Comparison of ENCODE assay signal across 13 cellular contexts in the genomic region with DNA sequence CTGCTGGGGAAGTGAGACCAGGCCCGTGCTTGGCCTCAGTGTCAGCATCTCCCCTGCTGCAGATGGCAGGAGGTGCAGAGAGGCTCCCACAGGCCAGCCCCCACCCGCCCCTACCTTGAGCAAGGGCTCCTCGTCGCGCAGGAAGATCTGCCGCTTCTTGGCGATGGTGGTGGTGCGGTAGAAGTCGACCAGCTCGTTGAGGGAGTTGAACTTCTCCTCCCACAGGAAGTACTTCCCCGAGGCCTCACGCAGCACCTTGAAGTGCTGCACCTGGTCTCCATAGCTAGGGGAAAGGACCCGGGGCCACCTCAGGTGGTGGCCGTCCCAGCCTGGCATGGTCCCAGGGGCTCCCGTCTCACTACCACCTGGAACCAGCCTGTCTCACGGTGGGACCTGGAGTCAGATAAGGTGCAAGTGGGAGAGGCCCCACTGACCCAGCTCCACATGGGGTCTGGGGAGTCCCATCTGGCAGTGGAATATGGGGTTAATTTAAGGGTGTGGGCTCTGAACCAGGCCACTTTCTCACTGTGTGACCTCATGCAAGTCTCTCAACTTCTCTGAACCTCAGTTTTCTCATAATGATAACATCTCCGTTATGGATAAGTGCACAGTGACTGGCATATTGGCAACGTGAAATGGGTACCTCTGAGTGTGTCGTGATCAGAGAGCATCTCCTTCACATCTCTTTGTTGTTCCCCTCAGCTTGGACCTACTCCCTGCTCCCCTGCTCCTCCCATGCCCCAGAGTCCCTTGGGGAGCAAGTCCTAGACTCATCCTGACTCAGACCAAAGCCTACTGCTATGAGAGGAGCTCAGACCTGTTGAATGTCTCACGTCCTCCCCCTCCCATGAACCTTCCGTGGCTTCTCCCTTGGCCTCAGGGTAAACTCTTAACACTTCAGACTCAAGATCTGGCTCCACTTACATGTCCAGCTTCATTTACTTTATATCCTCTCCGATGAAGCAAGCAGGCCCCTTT. TPM values are rescaled to one million over a fixed set of nuclear protein-coding genes. Genes with fewer than 3 reads are reported as not detected.
DNase-seq lines count a peak whose midpoint lies in the region; ATAC-seq and TF ChIP-seq lines count a peak whose summit lies in the region.
"Had no signal": no experiment of that assay in that cellular context is flagged by ENCODE, and none has a peak within 500 bp of the region (broad histone marks: within the 10 kb centered on the region; RNA-seq: fewer than 3 reads in every experiment).

No MANE protein-coding gene starts in this region.

- CTCF ChIA-PET in HEK293T (lab: Yijun Ruan, JAX) = no interaction called here

- no peaks in the 10 kb centered on the region for H3K9me3 Mint-ChIP-seq in T-helper 2 cell treated with Interferon-gamma antibody and Interleukin-4, amounts not matched to agents 5 μg/mL and 100 μg/mL, for 36 hours

- peak overlapping the region; percentile 62 for H3K27ac Mint-ChIP-seq in T-helper 2 cell treated with Interferon-gamma antibody and Interleukin-4, amounts not matched to agents 5 μg/mL and 100 μg/mL, for 36 hours
- H3K27ac Mint-ChIP-seq in T-helper 17 cell = peak overlapping the region; percentile 86

- ATAC-seq in T-helper 17 cell = peak; percentile 41

- no peak overlapping the region for H3K4me3 Mint-ChIP-seq in T-helper 2 cell treated with Interferon-gamma antibody and Interleukin-4, amounts not matched to agents 5 μg/mL and 100 μg/mL, for 36 hours
- peak overlapping the region; percentile 65 for H3K4me3 Mint-ChIP-seq in T-helper 17 cell

- no peak for TF ChIP-seq CTCF in fibroblast of mammary gland (conservative IDR thresholded peaks at IDR 0.05; ENCODE audit: control insufficient read depth, insufficient read depth, low read depth, low read length)

- H3K27me3 Mint-ChIP-seq in T-helper 2 cell treated with Interferon-gamma antibody and Interleukin-4, amounts not matched to agents 5 μg/mL and 100 μg/mL, for 36 hours (ENCODE audit: low read depth) = no peaks in the 10 kb centered on the region
- H3K27me3 Mint-ChIP-seq in T-helper 17 cell = no peaks in the 10 kb centered on the region

- DNase-seq in T-helper 2 cell treated with Interferon-gamma antibody and Interleukin-4, amounts not matched to agents 5 μg/mL and 100 μg/mL, for 36 hours (ENCODE audit: low spot score) = no peak
- no peak for DNase-seq in T-helper 2 cell
- no peak for DNase-seq in T-helper 17 cell
- DNase-seq in fibroblast of mammary gland (ENCODE audit: low read depth) = peak; percentile 67
- DNase-seq in renal cortical epithelial cell (ENCODE audit: low read depth) = peak; percentile 19
- no peak for DNase-seq in NCI-H2171 treated with DMSO at 0.1 percent for 48 hours (lab: John Stamatoyannopoulos, UW)
- DNase-seq in cerebellum (ENCODE audit: low spot score) = no peak
- no peak for DNase-seq in HEK293T (ENCODE audit: extremely low spot score)
- DNase-seq: anterior cingulate cortex, GF-D8, NCI-H774, T-helper 9 cell, thyroid gland had no signal

- H3K36me3 Mint-ChIP-seq in T-helper 2 cell treated with Interferon-gamma antibody and Interleukin-4, amounts not matched to agents 5 μg/mL and 100 μg/mL, for 36 hours (ENCODE audit: low read depth) = peaks cover 28% of the 10 kb centered on the region
- no peaks in the 10 kb centered on the region for H3K36me3 Mint-ChIP-seq in T-helper 17 cell (ENCODE audit: low read depth)

- peaks cover 9% of the 10 kb centered on the region for H3K4me1 Mint-ChIP-seq in T-helper 2 cell treated with Interferon-gamma antibody and Interleukin-4, amounts not matched to agents 5 μg/mL and 100 μg/mL, for 36 hours (ENCODE audit: low read depth)
- peaks cover 11% of the 10 kb centered on the region for H3K4me1 Mint-ChIP-seq in T-helper 17 cell

- no peaks in the 10 kb centered on the region for H3K9me3 ChIP-seq in T-helper 17 cell (ENCODE audit: control insufficient read depth, low read length, poor library complexity, severe bottlenecking)
- H3K9me3 ChIP-seq: thyroid gland had no signal

- POLR2A ChIA-PET in HEK293T (lab: Yijun Ruan, JAX) = no interaction called here

- H3K4me3 ChIP-seq in fibroblast of mammary gland (ENCODE audit: control insufficient read depth, low read depth, low read length) = no peak overlapping the region
- H3K4me3 ChIP-seq: thyroid gland had no signal

TF ChIP-seq in HEK293T, 16 proteins besides CTCF, POLR2A, EP300 and RAD21:
- TF ChIP-seq FOXK2 (IDR thresholded peaks at IDR 0.05) = no peak
- TF ChIP-seq SP1 (IDR thresholded peaks at IDR 0.05) = no peak
- TF ChIP-seq ELF4 (IDR thresholded peaks at IDR 0.05) = no peak
- no peak for TF ChIP-seq ZNF384 (IDR thresholded peaks at IDR 0.05)
- TF ChIP-seq HDGF (IDR thresholded peaks at IDR 0.05; ENCODE audit: borderline replicate concordance) = no peak
- TF ChIP-seq CTBP1 (IDR thresholded peaks at IDR 0.05; ENCODE audit: borderline replicate concordance) = no peak
- TF ChIP-seq FOXM1 (IDR thresholded peaks at IDR 0.05; ENCODE audit: borderline replicate concordance) = no peak
- TF ChIP-seq, protein P1, sequence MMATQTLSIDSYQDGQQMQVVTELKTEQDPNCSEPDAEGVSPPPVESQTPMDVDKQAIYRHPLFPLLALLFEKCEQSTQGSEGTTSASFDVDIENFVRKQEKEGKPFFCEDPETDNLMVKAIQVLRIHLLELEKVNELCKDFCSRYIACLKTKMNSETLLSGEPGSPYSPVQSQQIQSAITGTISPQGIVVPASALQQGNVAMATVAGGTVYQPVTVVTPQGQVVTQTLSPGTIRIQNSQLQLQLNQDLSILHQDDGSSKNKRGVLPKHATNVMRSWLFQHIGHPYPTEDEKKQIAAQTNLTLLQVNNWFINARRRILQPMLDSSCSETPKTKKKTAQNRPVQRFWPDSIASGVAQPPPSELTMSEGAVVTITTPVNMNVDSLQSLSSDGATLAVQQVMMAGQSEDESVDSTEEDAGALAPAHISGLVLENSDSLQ (IDR thresholded peaks at IDR 0.05) = no peak
- no peak for TF ChIP-seq SUZ12 (IDR thresholded peaks at IDR 0.05)
- no peak for TF ChIP-seq NFRKB (IDR thresholded peaks at IDR 0.05)
- no peak for TF ChIP-seq FOXA1 (IDR thresholded peaks at IDR 0.05)
- no peak for TF ChIP-seq BHLHE40 (IDR thresholded peaks at IDR 0.05; ENCODE audit: borderline replicate concordance)
- TF ChIP-seq TARDBP (IDR thresholded peaks at IDR 0.05) = no peak
- no peak for TF ChIP-seq LEF1 (IDR thresholded peaks at IDR 0.05; ENCODE audit: borderline replicate concordance)
- TF ChIP-seq ARNT (IDR thresholded peaks at IDR 0.05) = no peak
- TF ChIP-seq L3MBTL2 (conservative IDR thresholded peaks at IDR 0.05) = no peak

RNA-seq across cellular contexts. Expression of gene FAM83G, which starts 19.8 kb away (rescaled TPM):
- 1 to 10 TPM; 7.8 to 7.9 TPM for total RNA-seq in T-helper 17 cell
- 16.8 and 17.9 TPM in 2 replicates for total RNA-seq in renal cortical epithelial cell
- 2.5 TPM for total RNA-seq in cerebellum

RNA-seq across cellular contexts. Expression of gene GRAP, which starts 22.4 kb away (rescaled TPM):
- 10 to 100 TPM; 23.8 to 26.7 TPM for total RNA-seq in T-helper 17 cell
- total RNA-seq in renal cortical epithelial cell = 0.15 and 0.17 TPM in 2 replicates
- 1.9 TPM for total RNA-seq in cerebellum

Comparison
In these comparisons a context has a peak if more than half of its experiments do, and no peak if none do; other contexts are left out.
1. DNase-seq: peak in fibroblast of mammary gland (single experiment) and renal cortical epithelial cell (single experiment); none in T-helper 2 cell treated with Interferon-gamma antibody and Interleukin-4, amounts not matched to agents 5 μg/mL and 100 μg/mL, for 36 hours (single experiment), T-helper 2 cell (0 of 5), T-helper 17 cell (0 of 3), NCI-H2171 treated with DMSO at 0.1 percent for 48 hours (single experiment), cerebellum (single experiment) and HEK293T (single experiment).